In genomic region chr16:19446886-19447285, GRCh38 we compare ENCODE assay signal across 11 cellular contexts. TPM values are rescaled to one million over a fixed set of nuclear protein-coding genes. Genes with fewer than 3 reads are reported as not detected.
"Had no signal": no experiment of that assay in that cellular context is flagged by ENCODE, and none has a peak within 500 bp of the region (broad histone marks: within the 10 kb centered on the region; RNA-seq: fewer than 3 reads in every experiment).

No MANE protein-coding gene starts in this region.

- H3K4me2 ChIP-seq: GM23338 had no signal

- H3K4me3 ChIP-seq: GM23248, GM23338, HAP-1 had no signal

- H3K27ac ChIP-seq: GM23248 had no signal

- H3K4me1 ChIP-seq: HAP-1 had no signal

- H3K9ac ChIP-seq: GM23248 had no signal

- H3K27ac Mint-ChIP-seq: GM23338, H9, HFFc6 had no signal

- H3K36me3 ChIP-seq: HAP-1 had no signal

- H3K4me3 Mint-ChIP-seq: GM23338, H9, HFFc6 had no signal

- FAIRE-seq: H1, H54 had no signal

- DNase-seq: GM23248, GOT3, H7, H9, HCEC 1CT, HFFc6 had no signal

- H3K9me3 ChIP-seq: HAP-1 had no signal

- H3K9me3 Mint-ChIP-seq: GM23338, H9 had no signal

- H2AFZ ChIP-seq: GM23248, GM23338 had no signal

RNA-seq across cellular contexts. Expression of gene TMC5, which starts 29.2 kb away (rescaled TPM):
- total RNA-seq: GM23248, H4 had no signal
- polyA plus RNA-seq: GM23248 had no signal
